31 cellular contexts compared by ENCODE assay signal in the genomic region with DNA sequence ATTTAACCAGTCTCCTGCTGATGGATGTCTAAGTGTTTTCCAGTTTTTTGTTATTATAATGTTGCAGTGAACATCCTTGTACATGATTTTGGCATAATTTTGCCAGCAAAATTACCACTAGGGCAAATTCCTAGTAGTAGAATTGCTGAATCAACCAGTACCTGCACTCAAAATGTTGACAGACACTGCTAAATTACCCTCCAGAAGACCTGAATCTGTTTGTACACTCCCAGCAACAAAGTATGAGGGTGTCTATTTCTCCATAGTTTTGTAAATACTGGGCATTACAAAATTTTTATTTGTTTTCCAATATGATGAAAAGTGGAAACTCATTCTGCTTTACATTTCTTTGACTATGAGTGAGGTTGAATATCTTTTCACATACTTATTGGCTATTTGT.
"Had no signal": no experiment of that assay in that cellular context is flagged by ENCODE, and none has a peak within 500 bp of the region (broad histone marks: within the 10 kb centered on the region; RNA-seq: fewer than 3 reads in every experiment).

No MANE protein-coding gene starts in this region.

- H3K9ac ChIP-seq: parathyroid adenoma had no signal

- DNase-seq: naive thymus-derived CD8-positive, alpha-beta T cell; nephron progenitor cell; occipital lobe; ovary; psoas muscle; right cardiac atrium; spleen; stimulated activated CD4-positive, alpha-beta T cell treated with anti-CD3 and anti-CD28 coated beads, Interleukin-12 subunit alpha, Interleukin-12 subunit beta, amount 100 ng/mL, for 4 hours; stimulated activated CD4-positive, alpha-beta T cell treated with anti-CD3 and anti-CD28 coated beads, Interleukin-1b, Interleukin-23, amount 100 ng/mL, for 48 hours; stimulated activated CD4-positive, alpha-beta T cell treated with anti-CD3 and anti-CD28 coated beads, Interleukin-4, amount 100 ng/mL, for 1 hour; stimulated activated CD4-positive, alpha-beta T cell treated with anti-CD3 and anti-CD28 coated beads, Interleukin-4, amount 100 ng/mL, for 4 hours; stimulated activated CD8-positive, alpha-beta memory T cell treated with anti-CD3 and anti-CD28 coated beads, Interleukin-4, amount 100 ng/mL, for 48 hours; stimulated activated naive CD4-positive, alpha-beta T cell; stimulated activated naive CD8-positive, alpha-beta T cell treated with anti-CD3 and anti-CD28 coated beads, Interleukin-15, amount 100 ng/mL, for 72 hours; stimulated activated naive CD8-positive, alpha-beta T cell treated with anti-CD3 and anti-CD28 coated beads, Interleukin-15, Interleukin-2, amounts not matched to agents 100 U/mL and 50 U/mL, for 24 hours; substantia nigra; testis; tibial artery; transverse colon; upper lobe of right lung; uterus had no signal

- H3K4me3 Mint-ChIP-seq: naive thymus-derived CD8-positive, alpha-beta T cell; natural killer cell treated with Interleukin-12 subunit alpha and Interleukin-12 subunit beta and Interleukin-15 and Interleukin-18, amount 100 ng/mL, for 72 hours; nephron progenitor cell; neural crest cell; stimulated activated memory B cell treated with anti-CD40 and anti-IgM and Interleukin-4, amounts not matched to agents 10 μg/mL and 1 μg/mL and 100 μg/mL, for 72 hours; stimulated activated naive CD8-positive, alpha-beta T cell treated with anti-CD3 and anti-CD28 coated beads, Interleukin-15, amount 100 ng/mL, for 72 hours; type B pancreatic cell had no signal

- H3K9me3 Mint-ChIP-seq: naive thymus-derived CD8-positive, alpha-beta T cell; natural killer cell treated with Interleukin-12 subunit alpha and Interleukin-12 subunit beta and Interleukin-15 and Interleukin-18, amount 100 ng/mL, for 72 hours; nephron progenitor cell; stimulated activated memory B cell treated with anti-CD40 and anti-IgM and Interleukin-4, amounts not matched to agents 10 μg/mL and 1 μg/mL and 100 μg/mL, for 72 hours; stimulated activated naive CD8-positive, alpha-beta T cell treated with anti-CD3 and anti-CD28 coated beads, Interleukin-15, amount 100 ng/mL, for 72 hours; type B pancreatic cell had no signal

- H3K36me3 ChIP-seq: ovary, spleen, suprapubic skin, tibial artery, transverse colon, upper lobe of right lung, uterus had no signal

- H3K4me2 ChIP-seq: smooth muscle cell had no signal

- H3K27ac ChIP-seq: ovary, parathyroid adenoma, psoas muscle, skin epidermis, spleen, suprapubic skin, testis, tibial artery, transverse colon, upper lobe of right lung, uterus had no signal

- H3K27me3 ChIP-seq: ovary, spleen, suprapubic skin, testis, tibial artery, transverse colon, upper lobe of right lung, uterus had no signal

- H3K4me1 ChIP-seq: psoas muscle, uterus had no signal

- H2AFZ ChIP-seq: parathyroid adenoma had no signal

- H3K36me3 Mint-ChIP-seq: naive thymus-derived CD8-positive, alpha-beta T cell; natural killer cell treated with Interleukin-12 subunit alpha and Interleukin-12 subunit beta and Interleukin-15 and Interleukin-18, amount 100 ng/mL, for 72 hours; stimulated activated memory B cell treated with anti-CD40 and anti-IgM and Interleukin-4, amounts not matched to agents 10 μg/mL and 1 μg/mL and 100 μg/mL, for 72 hours; type B pancreatic cell had no signal

- H3K79me2 ChIP-seq: parathyroid adenoma had no signal

- ATAC-seq: naive thymus-derived CD8-positive, alpha-beta T cell; natural killer cell treated with Interleukin-12 subunit alpha and Interleukin-12 subunit beta and Interleukin-15 and Interleukin-18, amount 100 ng/mL, for 72 hours; psoas muscle; right cardiac atrium; sciatic nerve; stimulated activated memory B cell treated with anti-CD40 and anti-IgM and Interleukin-4, amounts not matched to agents 10 μg/mL and 1 μg/mL and 100 μg/mL, for 72 hours; stimulated activated naive CD8-positive, alpha-beta T cell treated with anti-CD3 and anti-CD28 coated beads, Interleukin-15, amount 100 ng/mL, for 72 hours; stimulated activated naive CD8-positive, alpha-beta T cell treated with anti-CD3 and anti-CD28 coated beads, Interleukin-15, Interleukin-2, amounts not matched to agents 100 U/mL and 50 U/mL, for 24 hours; upper lobe of right lung had no signal

- H3K27ac Mint-ChIP-seq: natural killer cell treated with Interleukin-12 subunit alpha and Interleukin-12 subunit beta and Interleukin-15 and Interleukin-18, amount 100 ng/mL, for 72 hours; nephron progenitor cell; progenitor cell of endocrine pancreas; stimulated activated memory B cell treated with anti-CD40 and anti-IgM and Interleukin-4, amounts not matched to agents 10 μg/mL and 1 μg/mL and 100 μg/mL, for 72 hours; stimulated activated naive CD8-positive, alpha-beta T cell treated with anti-CD3 and anti-CD28 coated beads, Interleukin-15, amount 100 ng/mL, for 72 hours; type B pancreatic cell had no signal

- H3K4me3 ChIP-seq: ovary, psoas muscle, skin epidermis, smooth muscle cell, spleen, suprapubic skin, testis, tibial artery, transverse colon, upper lobe of right lung, uterus had no signal

- H3K27me3 Mint-ChIP-seq: progenitor cell of endocrine pancreas, type B pancreatic cell had no signal

- H3K9me3 ChIP-seq: ovary, psoas muscle, spleen, suprapubic skin, testis, tibial artery, transverse colon, upper lobe of right lung, uterus had no signal
